ENCODE assay signal across 1 cellular context in the genomic region with DNA sequence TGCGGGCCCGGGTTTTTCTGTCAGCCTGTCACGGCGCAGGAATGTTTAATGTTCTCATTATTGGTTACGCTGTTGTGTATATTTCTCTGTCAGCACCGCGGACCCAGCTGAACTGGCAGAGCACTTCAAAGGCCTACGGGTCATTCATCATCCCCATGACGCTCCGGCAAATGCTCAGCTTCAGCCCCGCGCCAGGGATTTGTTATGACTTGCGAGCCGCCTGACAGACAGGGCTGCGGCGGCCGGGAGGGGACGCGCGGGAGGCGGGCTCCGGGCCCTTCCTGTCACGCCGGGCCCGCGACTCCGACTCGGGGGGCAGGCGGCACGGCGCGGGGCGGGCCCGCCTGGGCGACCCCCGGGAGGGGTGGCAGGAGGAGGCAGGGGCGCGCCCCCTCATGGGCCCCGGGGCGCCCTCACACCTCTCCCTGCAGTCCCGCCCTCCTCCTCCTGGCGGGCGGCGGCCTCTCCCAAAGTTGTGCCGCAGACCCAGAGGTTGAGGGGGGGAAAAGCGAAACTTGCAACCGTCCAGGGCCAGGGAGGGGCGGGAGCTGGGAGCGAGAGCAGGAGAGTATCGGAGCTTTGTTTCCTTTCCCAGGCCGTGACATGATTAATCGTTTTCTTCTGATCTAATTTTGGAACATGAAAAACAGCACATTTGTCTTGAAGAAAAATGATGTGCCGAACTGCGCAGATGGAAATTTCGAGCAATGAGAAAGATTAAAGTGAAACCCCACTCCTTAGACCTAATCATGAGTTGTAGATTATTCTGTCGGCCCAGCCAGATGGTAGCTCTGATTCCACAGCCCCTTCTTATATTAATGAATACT.
A peak's percentile ranks its signal among the peaks of the same experiment; 100 is the strongest.
TF ChIP-seq lines count a peak whose summit lies in the region.

No MANE protein-coding gene starts in this region.

TF ChIP-seq in H1, 55 proteins besides CTCF, POLR2A, EP300 and RAD21:
- TF ChIP-seq BACH1 (IDR thresholded peaks at IDR 0.05; ENCODE audit: low read length) (no peak), SIN3A (conservative IDR thresholded peaks at IDR 0.05 in 1 of 2, IDR thresholded peaks at IDR 0.05 in 1 of 2; ENCODE audit: low read depth in 1 of 2, low read length in 2 of 2) (peak; percentile 71 to 72; a peak in 1 of 4 replicates), RFX5 (IDR thresholded peaks at IDR 0.05; ENCODE audit: borderline replicate concordance, low read depth, low read length) (no peak), CBX5 (IDR thresholded peaks at IDR 0.05; ENCODE audit: low read depth, low read length) (no peak), HDAC2 (IDR thresholded peaks at IDR 0.05; ENCODE audit: borderline replicate concordance in 1 of 2, low read depth in 2 of 2, low read length in 2 of 2) (no peak), KDM4A (IDR thresholded peaks at IDR 0.05; ENCODE audit: low read depth, low read length, severe bottlenecking) (peak; percentile 71), EZH2 (IDR thresholded peaks at IDR 0.05; ENCODE audit: low read depth, low read length, severe bottlenecking) (peak; percentile 33), JUN (IDR thresholded peaks at IDR 0.05; ENCODE audit: low read depth, low read length) (no peak), SUZ12 (IDR thresholded peaks at IDR 0.05; ENCODE audit: low read length) (0 out of 2 replicates have a peak, but pooled peaks have one; percentile 32)
- TF ChIP-seq, protein P1, sequence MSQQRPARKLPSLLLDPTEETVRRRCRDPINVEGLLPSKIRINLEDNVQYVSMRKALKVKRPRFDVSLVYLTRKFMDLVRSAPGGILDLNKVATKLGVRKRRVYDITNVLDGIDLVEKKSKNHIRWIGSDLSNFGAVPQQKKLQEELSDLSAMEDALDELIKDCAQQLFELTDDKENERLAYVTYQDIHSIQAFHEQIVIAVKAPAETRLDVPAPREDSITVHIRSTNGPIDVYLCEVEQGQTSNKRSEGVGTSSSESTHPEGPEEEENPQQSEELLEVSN (IDR thresholded peaks at IDR 0.05), result peak; percentile 72; the same call in 1 of the 2 replicates
